1 cellular context compared by ENCODE assay signal in genomic region chr11:57770793-57771192, GRCh38.
TF ChIP-seq lines count a peak whose summit lies in the region.

No MANE protein-coding gene starts in this region.

TF ChIP-seq in liver, 16 proteins besides CTCF, POLR2A, EP300 and RAD21:
- TF ChIP-seq REST (IDR thresholded peaks at IDR 0.05) (no peak), JUND (IDR thresholded peaks at IDR 0.05) (peak in 1 of 2 donors; percentile 32), EGR1 (IDR thresholded peaks at IDR 0.05; ENCODE audit: low read depth in 2 of 2) (peak in 1 of 2 donors; percentile 31), HNF4G (IDR thresholded peaks at IDR 0.05) (no peak), ZBTB33 (IDR thresholded peaks at IDR 0.05) (peak; percentile 16), HNF4A (conservative IDR thresholded peaks at IDR 0.05) (peak; percentile 48 to 66), RXRA (IDR thresholded peaks at IDR 0.05) (peak; percentile 65 to 80), NR2F2 (IDR thresholded peaks at IDR 0.05) (peak; percentile 18), MAX (IDR thresholded peaks at IDR 0.05) (no peak), FOXA1 (IDR thresholded peaks at IDR 0.05) (no peak), YY1 (IDR thresholded peaks at IDR 0.05) (peak; percentile 69), GABPA (IDR thresholded peaks at IDR 0.05 in 1 of 2, conservative IDR thresholded peaks at IDR 0.05 in 1 of 2) (peak in 1 of 2 donors; percentile 34), SP1 (IDR thresholded peaks at IDR 0.05) (peak; percentile 47), FOXA2 (IDR thresholded peaks at IDR 0.05) (no peak), ATF3 (IDR thresholded peaks at IDR 0.05) (no peak), TAF1 (conservative IDR thresholded peaks at IDR 0.05) (no peak)
